In the genomic region with DNA sequence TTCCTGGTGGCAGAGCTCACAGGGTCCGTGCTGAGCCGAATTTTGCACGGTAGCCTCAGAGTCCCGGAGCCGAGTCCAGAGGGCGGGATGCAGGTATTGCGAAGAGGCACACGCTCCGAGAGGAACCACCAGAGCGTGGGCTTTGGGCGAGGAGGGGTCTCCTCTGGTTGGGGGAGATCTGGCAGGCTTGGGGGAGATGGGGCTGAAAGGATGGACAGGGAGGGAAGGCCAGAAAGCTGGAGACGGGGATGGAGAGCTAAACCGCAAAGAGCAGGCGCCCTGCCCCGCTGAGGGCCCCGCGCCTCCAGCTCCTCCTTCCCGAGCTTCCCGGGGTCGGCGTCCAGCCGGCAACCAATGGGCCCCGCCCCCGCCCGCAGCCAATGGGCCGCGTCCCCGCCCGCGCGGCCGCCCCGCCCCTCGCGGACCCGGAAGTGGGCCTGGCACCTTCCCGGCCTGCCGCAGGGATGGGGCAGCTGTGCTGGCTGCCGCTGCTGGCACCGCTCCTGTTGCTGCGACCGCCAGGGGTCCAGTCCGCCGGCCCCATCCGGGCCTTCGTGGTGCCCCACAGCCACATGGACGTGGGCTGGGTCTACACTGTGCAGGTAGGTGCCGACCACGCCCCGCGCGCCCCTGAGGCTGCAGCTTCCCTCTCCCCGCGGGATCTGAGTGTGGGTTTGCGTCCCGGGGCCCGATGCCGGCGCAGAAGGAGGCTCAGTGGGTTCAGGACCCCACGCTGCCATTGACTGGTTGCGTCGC, we compare ENCODE assay signal across 8 cellular contexts. TPM values are rescaled to one million over a fixed set of nuclear protein-coding genes. Genes with fewer than 3 reads are reported as not detected.
A peak's percentile ranks its signal among the peaks of the same experiment; 100 is the strongest.
DNase-seq lines count a peak whose midpoint lies in the region.

A gene (plus strand): TSS at position 443 of the 756 bp plus-strand sequence. CDS start 22 bp downstream, at position 465.

- CTCF ChIA-PET in activated naive CD4-positive, alpha-beta T cell treated with anti-CD3 and anti-CD28 coated beads for 36 hours (lab: Charles Lee), result interaction anchor here (0.7 to 1.3 kb wide), 2 partner anchors 126 to 133 kb away, joined by 3 to 4 read pairs; no protein-coding TSS in a partner anchor

- H3K4me3 Mint-ChIP-seq in activated naive CD4-positive, alpha-beta T cell treated with anti-CD3 and anti-CD28 coated beads for 36 hours, result peak within 1 kb of the TSS; percentile 84

- peaks cover 18% of the 10 kb centered on the region for H3K36me3 Mint-ChIP-seq in activated naive CD4-positive, alpha-beta T cell treated with anti-CD3 and anti-CD28 coated beads for 36 hours (ENCODE audit: low read depth)

- peak; percentile 63 for DNase-seq in G401 (ENCODE audit: low spot score)
- DNase-seq in GOT3 (lab: John Stamatoyannopoulos, UW), result peak; percentile 51
- peak; percentile 87 for DNase-seq in LoVo (ENCODE audit: low spot score)
- no peak for DNase-seq in SK-N-MC (ENCODE audit: low read depth, low spot score)
- DNase-seq in activated naive CD4-positive, alpha-beta T cell treated with anti-CD3 and anti-CD28 coated beads for 36 hours, result peak; percentile 83
- DNase-seq in germinal center (ENCODE audit: low spot score), result peak; percentile 96
- DNase-seq in occipital lobe (lab: John Stamatoyannopoulos, UW), result peak; percentile 85
- DNase-seq in superior temporal gyrus (ENCODE audit: extremely low spot score), result peak; percentile 72

- no peaks in the 10 kb centered on the region for H3K27me3 Mint-ChIP-seq in activated naive CD4-positive, alpha-beta T cell treated with anti-CD3 and anti-CD28 coated beads for 36 hours (ENCODE audit: low read depth)

- H3K9ac ChIP-seq in SK-N-MC (ENCODE audit: insufficient read length), result peak within 1 kb of the TSS; percentile 51

- peak within 1 kb of the TSS; percentile 60 for H3K27ac Mint-ChIP-seq in activated naive CD4-positive, alpha-beta T cell treated with anti-CD3 and anti-CD28 coated beads for 36 hours

- in situ Hi-C loops in G401 (cut with HindIII; ENCODE audit: low sequenced_read_pairs), result loop anchor here (25.0 kb wide), 1 partner anchor 87 kb away; a partner anchor contains a TSS

- intact Hi-C loops in activated naive CD4-positive, alpha-beta T cell treated with anti-CD3 and anti-CD28 coated beads for 36 hours (cut with micrococcal nuclease), result loop anchor here (1.0 to 10.0 kb wide), 7 partner anchors 66 to 493 kb away; a partner anchor contains a TSS

- peaks cover 4% of the 10 kb centered on the region for H3K4me1 Mint-ChIP-seq in activated naive CD4-positive, alpha-beta T cell treated with anti-CD3 and anti-CD28 coated beads for 36 hours (ENCODE audit: low read depth)

- H3K36me3 ChIP-seq in SK-N-MC (ENCODE audit: insufficient read depth, low read length), result no peaks in the 10 kb centered on the region

- H3K9me3 Mint-ChIP-seq in activated naive CD4-positive, alpha-beta T cell treated with anti-CD3 and anti-CD28 coated beads for 36 hours, result no peaks in the 10 kb centered on the region

- H3K9me3 ChIP-seq in SK-N-MC (ENCODE audit: low read depth, low read length), result no peaks in the 10 kb centered on the region

- peak within 1 kb of the TSS; percentile 79 for H3K4me3 ChIP-seq in SK-N-MC

- H3K27ac ChIP-seq in SK-N-MC, result no peak within 1 kb of the TSS

RNA-seq across cellular contexts. Expression of the gene that starts here (rescaled TPM):
- total RNA-seq in G401 (2014; rRNA removed; shearing (Covaris generic)), result 6.9 and 10.1 TPM in 2 replicates
- 10 to 100 TPM; 12.7 to 12.8 TPM for total RNA-seq in activated naive CD4-positive, alpha-beta T cell treated with anti-CD3 and anti-CD28 coated beads for 36 hours
- 6.9 TPM for total RNA-seq in occipital lobe
